In genomic region chr5:7745882-7746735, GRCh38 we compare ENCODE assay signal across 9 cellular contexts.
DNase-seq lines count a peak whose midpoint lies in the region; ATAC-seq and TF ChIP-seq lines count a peak whose summit lies in the region.
"Had no signal": no experiment of that assay in that cellular context is flagged by ENCODE, and none has a peak within 500 bp of the region (broad histone marks: within the 10 kb centered on the region; RNA-seq: fewer than 3 reads in every experiment).

No MANE protein-coding gene starts in this region.

- no peak overlapping the region for H3K14ac ChIP-seq in neuronal stem cell (ENCODE audit: low read length)

- H4K91ac ChIP-seq in neuronal stem cell (ENCODE audit: low read depth, low read length, poor library complexity) = no peak overlapping the region

- CTCF ChIA-PET in HEK293 (lab: Yijun Ruan, JAX) = interaction anchor here (0.6 to 4.7 kb wide), 39 partner anchors 9 to 1540 kb away, joined by 3 to 69 read pairs (median 5); partner anchors contain the start of gene ADCY2
- CTCF ChIA-PET in activated CD4-positive, alpha-beta memory T cell treated with anti-CD3 and anti-CD28 coated beads, Interleukin-2, amount 10 ng/mL, durations not matched to agents 7 days and 5 days (lab: Charles Lee) = interaction anchor here (0.6 to 3.9 kb wide), 6 partner anchors 9 to 1524 kb away, joined by 3 to 25 read pairs (median 5); no protein-coding TSS in a partner anchor

- H3K36me3 ChIP-seq in HEK293 (ENCODE audit: control insufficient read depth in 2 of 2, insufficient read depth in 1 of 2, low read length in 2 of 2) = no peaks in the 10 kb centered on the region
- H3K36me3 ChIP-seq in neuronal stem cell (replicated peaks in 1 of 2; ENCODE audit: control insufficient read depth in 2 of 2, insufficient read depth in 2 of 2, low read length in 2 of 2) = peaks cover 0 to 2% of the 10 kb centered on the region in 2 donors
- H3K36me3 ChIP-seq in uterus = no peaks in the 10 kb centered on the region

- no peaks in the 10 kb centered on the region for H3K27me3 Mint-ChIP-seq in activated CD4-positive, alpha-beta memory T cell treated with anti-CD3 and anti-CD28 coated beads, Interleukin-2, amount 10 ng/mL, durations not matched to agents 7 days and 5 days

- H3K79me1 ChIP-seq in neuronal stem cell (ENCODE audit: low read depth, low read length) = no peaks in the 10 kb centered on the region

- no peak overlapping the region for H2BK5ac ChIP-seq in neuronal stem cell (ENCODE audit: low read length)

- H3K4me1 Mint-ChIP-seq in activated CD4-positive, alpha-beta memory T cell treated with anti-CD3 and anti-CD28 coated beads, Interleukin-2, amount 10 ng/mL, durations not matched to agents 7 days and 5 days = no peaks in the 10 kb centered on the region

- peak overlapping the region; percentile 23 for H3K18ac ChIP-seq in neuronal stem cell (ENCODE audit: low read length)

- H3K4ac ChIP-seq in neuronal stem cell (ENCODE audit: low read length) = no peak overlapping the region

- H3K27ac ChIP-seq in HEK293 (ENCODE audit: extremely low read depth, low read depth, low read length) (no peak overlapping the region), neuronal stem cell (replicated peaks; ENCODE audit: low read length) (no peak overlapping the region), uterus (no peak overlapping the region)

- H3K9me3 ChIP-seq in HEK293 (ENCODE audit: control insufficient read depth, insufficient read depth, low read depth, low read length) (no peaks in the 10 kb centered on the region), neuronal stem cell (replicated peaks in 1 of 2; ENCODE audit: control insufficient read depth in 2 of 2, insufficient read depth in 1 of 2, low read depth in 1 of 2, low read length in 2 of 2) (peaks cover 0 to 3% of the 10 kb centered on the region in 2 donors), uterus (no peaks in the 10 kb centered on the region)

- H2BK12ac ChIP-seq in neuronal stem cell (ENCODE audit: low read length) = no peak overlapping the region

- H2BK15ac ChIP-seq in neuronal stem cell (ENCODE audit: low read length) = no peak overlapping the region

- POLR2A ChIA-PET in HEK293 (lab: Yijun Ruan, JAX) = interaction anchor here (1.0 kb wide), 1 partner anchor 349 kb away, joined by 3 read pairs; no protein-coding TSS in a partner anchor
- POLR2A ChIA-PET in activated CD4-positive, alpha-beta memory T cell treated with anti-CD3 and anti-CD28 coated beads, Interleukin-2, amount 10 ng/mL, durations not matched to agents 7 days and 5 days (lab: Charles Lee) = no interaction called here

- no peak overlapping the region for H3K4me3 Mint-ChIP-seq in activated CD4-positive, alpha-beta memory T cell treated with anti-CD3 and anti-CD28 coated beads, Interleukin-2, amount 10 ng/mL, durations not matched to agents 7 days and 5 days
- H3K4me3 Mint-ChIP-seq: T-helper 17 cell had no signal

- no peak overlapping the region for H3K9ac ChIP-seq in neuronal stem cell (ENCODE audit: low read depth, low read length, poor library complexity)

- H3K4me1 ChIP-seq in HEK293 (ENCODE audit: control insufficient read depth, insufficient read depth, low read length) (no peaks in the 10 kb centered on the region), neuronal stem cell (ENCODE audit: control insufficient read depth in 2 of 2, insufficient read depth in 1 of 2, low read depth in 1 of 2, low read length in 2 of 2) (peaks cover 0 to 4% of the 10 kb centered on the region in 2 donors), uterus (no peaks in the 10 kb centered on the region)

- no peak overlapping the region for H4K8ac ChIP-seq in neuronal stem cell (ENCODE audit: low read depth, low read length)

- no CpG with 5 or more reads among the region's 14 CpGs for WGBS in neuronal stem cell (ENCODE audit: extremely low coverage in 2 of 2, insufficient read length in 2 of 2, insufficient replicate concordance in 1 of 2), 2 donors

- no peak overlapping the region for H2BK120ac ChIP-seq in neuronal stem cell (ENCODE audit: low read depth, low read length)

- H3K27me3 ChIP-seq in neuronal stem cell (ENCODE audit: control insufficient read depth in 3 of 3, insufficient read depth in 3 of 3, low read depth in 1 of 3, low read length in 3 of 3) (no peaks in the 10 kb centered on the region), uterus (no peaks in the 10 kb centered on the region)

- H2AFZ ChIP-seq in neuronal stem cell (ENCODE audit: low read length) = peak overlapping the region; percentile 51

- DNase-seq in COR-L47 (lab: John Stamatoyannopoulos, UW) = peak; percentile 50
- DNase-seq in NCI-H446 (lab: John Stamatoyannopoulos, UW) = peak; percentile 53 to 81
- peak; percentile 31 for DNase-seq in activated CD4-positive, alpha-beta memory T cell treated with anti-CD3 and anti-CD28 coated beads, Interleukin-2, amount 10 ng/mL, durations not matched to agents 7 days and 5 days
- peak; percentile 73 for DNase-seq in fibroblast of peridontal ligament (ENCODE audit: extremely low read depth)
- DNase-seq in neuronal stem cell (ENCODE audit: low spot score) = peak; percentile 71
- DNase-seq in uterus = peak; percentile 50 to 69

- ATAC-seq in GM18519 (IDR thresholded peaks at IDR 0.05; ENCODE audit: low FRiP score, unreplicated experiment) = no peak
- ATAC-seq: T-helper 17 cell had no signal

- no peaks in the 10 kb centered on the region for H3K9me3 Mint-ChIP-seq in activated CD4-positive, alpha-beta memory T cell treated with anti-CD3 and anti-CD28 coated beads, Interleukin-2, amount 10 ng/mL, durations not matched to agents 7 days and 5 days

- TF ChIP-seq CTCF in HEK293 (tag by site-specific recombination; IDR thresholded peaks at IDR 0.05) (peak; percentile 60), uterus (IDR thresholded peaks at IDR 0.05) (peak; percentile 54 to 80 (median 71))

- no peak overlapping the region for H3K4me3 ChIP-seq in HEK293 (ENCODE audit: low read depth, low read length)
- H3K4me3 ChIP-seq in neuronal stem cell (ENCODE audit: low read length in 2 of 2) = no peak overlapping the region
- no peak overlapping the region for H3K4me3 ChIP-seq in uterus

- H3K23ac ChIP-seq in neuronal stem cell (ENCODE audit: low read depth, low read length, poor library complexity) = no peak overlapping the region

- no peak overlapping the region for H3K27ac Mint-ChIP-seq in activated CD4-positive, alpha-beta memory T cell treated with anti-CD3 and anti-CD28 coated beads, Interleukin-2, amount 10 ng/mL, durations not matched to agents 7 days and 5 days
- H3K27ac Mint-ChIP-seq: T-helper 17 cell had no signal

- H2AK5ac ChIP-seq in neuronal stem cell (ENCODE audit: low read depth, low read length) = no peak overlapping the region

- H3K36me3 Mint-ChIP-seq in activated CD4-positive, alpha-beta memory T cell treated with anti-CD3 and anti-CD28 coated beads, Interleukin-2, amount 10 ng/mL, durations not matched to agents 7 days and 5 days (ENCODE audit: low read depth) = no peaks in the 10 kb centered on the region

- TF ChIP-seq POLR2A in uterus (IDR thresholded peaks at IDR 0.05) = no peak

- intact Hi-C loops in uterus (cut with DNase I; ENCODE audit: low total_unique reads) = no loop called here

- H3K4me2 ChIP-seq in neuronal stem cell (ENCODE audit: insufficient read depth, low read length, poor library complexity, severe bottlenecking) = no peak overlapping the region

TF ChIP-seq in HEK293, 187 proteins besides CTCF, POLR2A, EP300 and RAD21:
- TF ChIP-seq IKZF3 (tag by site-specific recombination; IDR thresholded peaks at IDR 0.05) = peak; percentile 32; the same call in 1 of the 2 replicates
- peak; percentile 69 for TF ChIP-seq ZNF654 (tag by site-specific recombination; IDR thresholded peaks at IDR 0.05; ENCODE audit: low read depth)
- no peak for TF ChIP-seq ZFP69B (tag by site-specific recombination; IDR thresholded peaks at IDR 0.05)
